In the genomic region with DNA sequence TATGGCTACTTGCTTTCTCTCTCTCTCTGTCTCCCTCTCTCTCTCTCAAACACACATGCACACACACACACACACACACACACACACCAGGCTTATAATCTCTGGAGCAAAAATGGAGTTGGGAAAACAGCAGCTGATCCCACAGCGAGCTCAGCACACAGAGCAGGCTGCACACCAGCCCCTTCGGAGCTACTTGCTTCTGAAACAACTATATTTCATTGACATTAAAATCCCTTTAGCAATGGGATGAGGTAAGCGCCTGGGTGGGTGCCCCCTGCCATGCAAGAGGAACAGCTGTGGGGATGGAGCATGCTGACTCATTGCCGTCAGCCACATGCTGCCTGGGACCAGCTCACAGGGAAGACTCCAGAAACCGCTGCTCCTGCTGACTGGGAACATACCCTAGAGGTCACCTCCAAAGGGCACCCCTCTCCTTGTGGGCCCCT, we compare ENCODE assay signal across 8 cellular contexts. TPM values are rescaled to one million over a fixed set of nuclear protein-coding genes. Genes with fewer than 3 reads are reported as not detected.
DNase-seq lines count a peak whose midpoint lies in the region; ATAC-seq and TF ChIP-seq lines count a peak whose summit lies in the region.

No MANE protein-coding gene starts in this region.

- DNase-seq in NCI-H2081 (lab: John Stamatoyannopoulos, UW): peak; percentile 87 to 96
- DNase-seq in astrocyte of the hippocampus (ENCODE audit: low read depth, low spot score): peak; percentile 93
- DNase-seq in islet precursor cell: peak; percentile 82
- peak; percentile 83 to 86 for DNase-seq in aorta
- DNase-seq in activated CD4-positive, alpha-beta T cell treated with anti-CD3 and anti-CD28 coated beads for 48 hours: no peak
- no peak for DNase-seq in stimulated activated CD4-positive, alpha-beta T cell treated with anti-CD3 and anti-CD28 coated beads, Interleukin-2, amount 100 ng/mL, for 24 hours

- H3K36me3 ChIP-seq in aorta (ENCODE audit: control insufficient read depth in 1 of 2, insufficient read depth in 2 of 2, low read length in 1 of 2): no peaks in the 10 kb centered on the region

- H3K9me3 ChIP-seq in aorta (ENCODE audit: control insufficient read depth, low read length): no peaks in the 10 kb centered on the region

- 15 to 29% methylated on average over 5 of the region's 5 CpGs for WGBS in aorta, 2 donors

- H3K27ac ChIP-seq in C4-2B: 0 out of 2 replicates have a peak overlapping the region, but pooled peaks have one; percentile 0
- no peak overlapping the region for H3K27ac ChIP-seq in aorta (ENCODE audit: low read depth in 1 of 2, low read length in 2 of 2)

- H3K27me3 ChIP-seq in aorta (ENCODE audit: control insufficient read depth in 1 of 2, insufficient read depth in 2 of 2, low read length in 1 of 2): no peaks in the 10 kb centered on the region

- intact Hi-C loops in aorta (cut with DNase I): no loop called here

- H3K4me1 ChIP-seq in aorta (ENCODE audit: control insufficient read depth in 1 of 2, insufficient read depth in 2 of 2, low read length in 2 of 2): no peaks in the 10 kb centered on the region

- H3K4me3 ChIP-seq in aorta (ENCODE audit: low read length in 2 of 2): no peak overlapping the region

- ATAC-seq in aorta (ENCODE audit: low FRiP score) (peak; percentile 68), GM19452 (IDR thresholded peaks at IDR 0.05; ENCODE audit: unreplicated experiment) (no peak)

- no peak for TF ChIP-seq CTCF in C4-2B (conservative IDR thresholded peaks at IDR 0.05)

RNA-seq across cellular contexts. Expression of gene B3GNT5, which starts 45.7 kb away (rescaled TPM):
- 10 to 100 TPM in 1 of 2 donors, 1 to 10 TPM in 1; 9.2 to 10.0 TPM for total RNA-seq in aorta
- 10 to 100 TPM in 1 of 2 donors, 1 to 10 TPM in 1; 1.6 to 12.5 TPM for polyA plus RNA-seq in aorta

Comparison
In these comparisons a context has a peak if more than half of its experiments do, and no peak if none do; other contexts are left out.
1. DNase-seq: peak in NCI-H2081 (2 of 2), astrocyte of the hippocampus (single experiment), islet precursor cell (single experiment) and aorta (2 of 2); none in activated CD4-positive, alpha-beta T cell treated with anti-CD3 and anti-CD28 coated beads for 48 hours (single experiment) and stimulated activated CD4-positive, alpha-beta T cell treated with anti-CD3 and anti-CD28 coated beads, Interleukin-2, amount 100 ng/mL, for 24 hours (0 of 2).